1 cellular context compared by ENCODE assay signal in the genomic region with DNA sequence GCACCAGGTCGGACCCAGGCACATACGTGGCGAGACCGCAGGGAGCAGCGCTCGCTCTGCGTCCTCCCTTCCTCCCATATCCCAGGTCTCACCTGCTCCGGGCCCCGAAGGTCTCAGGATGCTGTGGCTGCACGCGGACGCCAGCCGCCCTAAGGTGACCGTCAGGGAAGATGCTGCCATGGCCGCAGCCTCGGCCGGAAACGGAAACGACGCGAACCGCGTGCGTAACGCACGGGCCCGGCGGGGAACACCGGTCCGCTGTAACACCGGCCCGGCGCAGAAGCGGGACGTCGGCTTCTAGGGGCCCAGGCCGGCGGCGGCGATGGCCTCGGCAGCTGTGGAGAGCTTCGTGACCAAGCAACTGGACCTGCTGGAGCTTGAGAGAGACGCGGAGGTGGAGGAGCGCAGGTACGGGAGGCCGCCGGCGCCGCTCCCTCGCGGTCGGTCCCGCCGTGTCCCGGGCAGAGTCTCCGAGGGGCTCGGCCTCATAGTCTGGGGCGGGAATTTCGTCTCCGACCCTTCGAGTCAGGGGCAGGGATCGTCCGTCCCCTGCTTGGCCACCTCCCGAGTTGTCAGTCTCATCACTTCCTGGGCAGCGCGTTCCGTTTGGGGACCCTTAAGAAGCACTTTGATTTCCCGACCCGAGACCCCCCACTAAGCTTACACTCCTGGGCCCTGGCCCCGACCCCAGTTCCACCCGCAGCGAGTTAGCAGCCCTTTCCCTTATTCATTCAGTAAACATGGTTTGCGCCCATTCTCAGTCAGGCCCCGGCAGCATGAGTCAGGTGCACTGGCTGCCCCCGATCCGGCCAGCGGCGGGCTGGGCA.
TF ChIP-seq lines count a peak whose summit lies in the region.

A gene (plus strand): TSS at position 261 of the 827 bp plus-strand sequence. CDS start 62 bp downstream, at position 323.
A gene (minus strand): TSS at position 202 of the 827 bp plus-strand sequence. CDS start 22 bp downstream, at position 180.

TF ChIP-seq in HepG2, 621 proteins besides CTCF, POLR2A, EP300 and RAD21 (continued from another document and continues in another):
- TF ChIP-seq, protein P1, sequence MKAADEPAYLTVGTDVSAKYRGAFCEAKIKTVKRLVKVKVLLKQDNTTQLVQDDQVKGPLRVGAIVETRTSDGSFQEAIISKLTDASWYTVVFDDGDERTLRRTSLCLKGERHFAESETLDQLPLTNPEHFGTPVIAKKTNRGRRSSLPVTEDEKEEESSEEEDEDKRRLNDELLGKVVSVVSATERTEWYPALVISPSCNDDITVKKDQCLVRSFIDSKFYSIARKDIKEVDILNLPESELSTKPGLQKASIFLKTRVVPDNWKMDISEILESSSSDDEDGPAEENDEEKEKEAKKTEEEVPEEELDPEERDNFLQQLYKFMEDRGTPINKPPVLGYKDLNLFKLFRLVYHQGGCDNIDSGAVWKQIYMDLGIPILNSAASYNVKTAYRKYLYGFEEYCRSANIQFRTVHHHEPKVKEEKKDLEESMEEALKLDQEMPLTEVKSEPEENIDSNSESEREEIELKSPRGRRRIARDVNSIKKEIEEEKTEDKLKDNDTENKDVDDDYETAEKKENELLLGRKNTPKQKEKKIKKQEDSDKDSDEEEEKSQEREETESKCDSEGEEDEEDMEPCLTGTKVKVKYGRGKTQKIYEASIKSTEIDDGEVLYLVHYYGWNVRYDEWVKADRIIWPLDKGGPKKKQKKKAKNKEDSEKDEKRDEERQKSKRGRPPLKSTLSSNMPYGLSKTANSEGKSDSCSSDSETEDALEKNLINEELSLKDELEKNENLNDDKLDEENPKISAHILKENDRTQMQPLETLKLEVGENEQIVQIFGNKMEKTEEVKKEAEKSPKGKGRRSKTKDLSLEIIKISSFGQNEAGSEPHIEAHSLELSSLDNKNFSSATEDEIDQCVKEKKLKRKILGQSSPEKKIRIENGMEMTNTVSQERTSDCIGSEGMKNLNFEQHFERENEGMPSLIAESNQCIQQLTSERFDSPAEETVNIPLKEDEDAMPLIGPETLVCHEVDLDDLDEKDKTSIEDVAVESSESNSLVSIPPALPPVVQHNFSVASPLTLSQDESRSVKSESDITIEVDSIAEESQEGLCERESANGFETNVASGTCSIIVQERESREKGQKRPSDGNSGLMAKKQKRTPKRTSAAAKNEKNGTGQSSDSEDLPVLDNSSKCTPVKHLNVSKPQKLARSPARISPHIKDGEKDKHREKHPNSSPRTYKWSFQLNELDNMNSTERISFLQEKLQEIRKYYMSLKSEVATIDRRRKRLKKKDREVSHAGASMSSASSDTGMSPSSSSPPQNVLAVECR (CRISPR knock-in tag; IDR thresholded peaks at IDR 0.05; ENCODE audit: borderline replicate concordance), result peak; percentile 97
- TF ChIP-seq, protein P2, sequence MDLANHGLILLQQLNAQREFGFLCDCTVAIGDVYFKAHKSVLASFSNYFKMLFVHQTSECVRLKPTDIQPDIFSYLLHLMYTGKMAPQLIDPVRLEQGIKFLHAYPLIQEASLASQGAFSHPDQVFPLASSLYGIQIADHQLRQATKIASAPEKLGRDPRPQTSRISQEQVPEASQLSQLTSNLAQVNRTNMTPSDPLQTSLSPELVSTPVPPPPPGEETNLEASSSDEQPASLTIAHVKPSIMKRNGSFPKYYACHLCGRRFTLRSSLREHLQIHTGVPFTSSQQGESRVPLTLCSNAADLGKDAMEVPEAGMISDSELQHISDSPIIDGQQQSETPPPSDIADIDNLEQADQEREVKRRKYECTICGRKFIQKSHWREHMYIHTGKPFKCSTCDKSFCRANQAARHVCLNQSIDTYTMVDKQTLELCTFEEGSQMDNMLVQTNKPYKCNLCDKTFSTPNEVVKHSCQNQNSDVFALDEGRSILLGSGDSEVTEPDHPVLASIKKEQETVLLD (CRISPR knock-in tag; IDR thresholded peaks at IDR 0.05; ENCODE audit: low read depth), result 0 out of 2 replicates have a peak, but pooled peaks have one; percentile 33
- TF ChIP-seq, protein P3, sequence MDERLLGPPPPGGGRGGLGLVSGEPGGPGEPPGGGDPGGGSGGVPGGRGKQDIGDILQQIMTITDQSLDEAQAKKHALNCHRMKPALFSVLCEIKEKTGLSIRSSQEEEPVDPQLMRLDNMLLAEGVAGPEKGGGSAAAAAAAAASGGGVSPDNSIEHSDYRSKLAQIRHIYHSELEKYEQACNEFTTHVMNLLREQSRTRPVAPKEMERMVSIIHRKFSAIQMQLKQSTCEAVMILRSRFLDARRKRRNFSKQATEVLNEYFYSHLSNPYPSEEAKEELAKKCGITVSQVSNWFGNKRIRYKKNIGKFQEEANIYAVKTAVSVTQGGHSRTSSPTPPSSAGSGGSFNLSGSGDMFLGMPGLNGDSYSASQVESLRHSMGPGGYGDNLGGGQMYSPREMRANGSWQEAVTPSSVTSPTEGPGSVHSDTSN (CRISPR knock-in tag; IDR thresholded peaks at IDR 0.05), result no peak
- TF ChIP-seq SRSF9 (IDR thresholded peaks at IDR 0.05; ENCODE audit: borderline replicate concordance, insufficient read depth, low read depth, low read length, poor library complexity, severe bottlenecking), result no peak
- 0 out of 2 replicates have a peak, but pooled peaks have one; percentile 71 for TF ChIP-seq NKX3-1 (CRISPR knock-in tag; IDR thresholded peaks at IDR 0.05)
- TF ChIP-seq PHF20 (CRISPR knock-in tag; IDR thresholded peaks at IDR 0.05), result peak; percentile 99
- TF ChIP-seq MAFK (conservative IDR thresholded peaks at IDR 0.05 in 1 of 2, IDR thresholded peaks at IDR 0.05 in 1 of 2; ENCODE audit: low read length in 2 of 2), result 0 out of 4 replicates have a peak, but pooled peaks of 1 of the 2 experiments have one; percentile 22
- TF ChIP-seq, protein P4, sequence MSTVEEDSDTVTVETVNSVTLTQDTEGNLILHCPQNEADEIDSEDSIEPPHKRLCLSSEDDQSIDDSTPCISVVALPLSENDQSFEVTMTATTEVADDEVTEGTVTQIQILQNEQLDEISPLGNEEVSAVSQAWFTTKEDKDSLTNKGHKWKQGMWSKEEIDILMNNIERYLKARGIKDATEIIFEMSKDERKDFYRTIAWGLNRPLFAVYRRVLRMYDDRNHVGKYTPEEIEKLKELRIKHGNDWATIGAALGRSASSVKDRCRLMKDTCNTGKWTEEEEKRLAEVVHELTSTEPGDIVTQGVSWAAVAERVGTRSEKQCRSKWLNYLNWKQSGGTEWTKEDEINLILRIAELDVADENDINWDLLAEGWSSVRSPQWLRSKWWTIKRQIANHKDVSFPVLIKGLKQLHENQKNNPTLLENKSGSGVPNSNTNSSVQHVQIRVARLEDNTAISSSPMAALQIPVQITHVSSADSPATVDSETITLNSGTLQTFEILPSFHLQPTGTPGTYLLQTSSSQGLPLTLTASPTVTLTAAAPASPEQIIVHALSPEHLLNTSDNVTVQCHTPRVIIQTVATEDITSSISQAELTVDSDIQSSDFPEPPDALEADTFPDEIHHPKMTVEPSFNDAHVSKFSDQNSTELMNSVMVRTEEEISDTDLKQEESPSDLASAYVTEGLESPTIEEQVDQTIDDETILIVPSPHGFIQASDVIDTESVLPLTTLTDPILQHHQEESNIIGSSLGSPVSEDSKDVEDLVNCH (CRISPR knock-in tag; IDR thresholded peaks at IDR 0.05), result no peak
- TF ChIP-seq MTA1 (CRISPR knock-in tag; IDR thresholded peaks at IDR 0.05; ENCODE audit: borderline replicate concordance), result peak; percentile 91; the same call in 1 of the 2 replicates
- TF ChIP-seq ZNF674 (CRISPR knock-in tag; IDR thresholded peaks at IDR 0.05; ENCODE audit: low read depth), result no peak
- TF ChIP-seq ATF7-NPFF (CRISPR knock-in tag; IDR thresholded peaks at IDR 0.05; ENCODE audit: low read depth), result peak; percentile 93
- no peak for TF ChIP-seq ZNF296 (CRISPR knock-in tag; conservative IDR thresholded peaks at IDR 0.05)
- no peak for TF ChIP-seq ZFP36 (IDR thresholded peaks at IDR 0.05; ENCODE audit: borderline replicate concordance, low read depth, low read length, partially characterized antibody)
- TF ChIP-seq SETDB1 (CRISPR knock-in tag; IDR thresholded peaks at IDR 0.05; ENCODE audit: borderline replicate concordance), result no peak
- TF ChIP-seq ZFP41 (CRISPR knock-in tag; IDR thresholded peaks at IDR 0.05; ENCODE audit: borderline replicate concordance), result peak; percentile 97; the same call in 1 of the 2 replicates
- no peak for TF ChIP-seq TRIM24 (CRISPR knock-in tag; IDR thresholded peaks at IDR 0.05)
- peak; percentile 83; the same call in 1 of the 2 replicates for TF ChIP-seq ARHGAP35 (CRISPR knock-in tag; IDR thresholded peaks at IDR 0.05; ENCODE audit: borderline replicate concordance)
- TF ChIP-seq ATRX (CRISPR knock-in tag; IDR thresholded peaks at IDR 0.05; ENCODE audit: borderline replicate concordance), result no peak
- TF ChIP-seq, protein P5, sequence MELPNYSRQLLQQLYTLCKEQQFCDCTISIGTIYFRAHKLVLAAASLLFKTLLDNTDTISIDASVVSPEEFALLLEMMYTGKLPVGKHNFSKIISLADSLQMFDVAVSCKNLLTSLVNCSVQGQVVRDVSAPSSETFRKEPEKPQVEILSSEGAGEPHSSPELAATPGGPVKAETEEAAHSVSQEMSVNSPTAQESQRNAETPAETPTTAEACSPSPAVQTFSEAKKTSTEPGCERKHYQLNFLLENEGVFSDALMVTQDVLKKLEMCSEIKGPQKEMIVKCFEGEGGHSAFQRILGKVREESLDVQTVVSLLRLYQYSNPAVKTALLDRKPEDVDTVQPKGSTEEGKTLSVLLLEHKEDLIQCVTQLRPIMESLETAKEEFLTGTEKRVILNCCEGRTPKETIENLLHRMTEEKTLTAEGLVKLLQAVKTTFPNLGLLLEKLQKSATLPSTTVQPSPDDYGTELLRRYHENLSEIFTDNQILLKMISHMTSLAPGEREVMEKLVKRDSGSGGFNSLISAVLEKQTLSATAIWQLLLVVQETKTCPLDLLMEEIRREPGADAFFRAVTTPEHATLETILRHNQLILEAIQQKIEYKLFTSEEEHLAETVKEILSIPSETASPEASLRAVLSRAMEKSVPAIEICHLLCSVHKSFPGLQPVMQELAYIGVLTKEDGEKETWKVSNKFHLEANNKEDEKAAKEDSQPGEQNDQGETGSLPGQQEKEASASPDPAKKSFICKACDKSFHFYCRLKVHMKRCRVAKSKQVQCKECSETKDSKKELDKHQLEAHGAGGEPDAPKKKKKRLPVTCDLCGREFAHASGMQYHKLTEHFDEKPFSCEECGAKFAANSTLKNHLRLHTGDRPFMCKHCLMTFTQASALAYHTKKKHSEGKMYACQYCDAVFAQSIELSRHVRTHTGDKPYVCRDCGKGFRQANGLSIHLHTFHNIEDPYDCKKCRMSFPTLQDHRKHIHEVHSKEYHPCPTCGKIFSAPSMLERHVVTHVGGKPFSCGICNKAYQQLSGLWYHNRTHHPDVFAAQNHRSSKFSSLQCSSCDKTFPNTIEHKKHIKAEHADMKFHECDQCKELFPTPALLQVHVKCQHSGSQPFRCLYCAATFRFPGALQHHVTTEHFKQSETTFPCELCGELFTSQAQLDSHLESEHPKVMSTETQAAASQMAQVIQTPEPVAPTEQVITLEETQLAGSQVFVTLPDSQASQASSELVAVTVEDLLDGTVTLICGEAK (IDR thresholded peaks at IDR 0.05), result peak; percentile 94
- TF ChIP-seq, protein P5 (CRISPR knock-in tag; IDR thresholded peaks at IDR 0.05), result peak; percentile 95
- peak; percentile 62; the same call in 1 of the 2 replicates for TF ChIP-seq ZNF678 (CRISPR knock-in tag; IDR thresholded peaks at IDR 0.05)
- TF ChIP-seq RBM22 (optimal IDR thresholded peaks at IDR 0.05; ENCODE audit: low read length), result no peak
- peak; percentile 98 for TF ChIP-seq KDM2A (CRISPR knock-in tag; IDR thresholded peaks at IDR 0.05; ENCODE audit: borderline replicate concordance, low read depth)
- peak; percentile 99 for TF ChIP-seq HOXA3 (CRISPR knock-in tag; IDR thresholded peaks at IDR 0.05)
- TF ChIP-seq ADNP (CRISPR knock-in tag; IDR thresholded peaks at IDR 0.05), result 0 out of 2 replicates have a peak, but pooled peaks have one; percentile 24
- peak; percentile 94; the same call in 1 of the 2 replicates for TF ChIP-seq SIN3A (IDR thresholded peaks at IDR 0.05; ENCODE audit: borderline replicate concordance, low read depth, low read length)
- 0 out of 2 replicates have a peak, but pooled peaks have one; percentile 48 for TF ChIP-seq HNRNPUL1 (IDR thresholded peaks at IDR 0.05; ENCODE audit: low read depth, low read length)
- no peak; the same call in 1 of the 2 replicates for TF ChIP-seq SMAD1 (CRISPR knock-in tag; IDR thresholded peaks at IDR 0.05; ENCODE audit: borderline replicate concordance, low read depth)
- no peak for TF ChIP-seq ZNF562 (CRISPR knock-in tag; IDR thresholded peaks at IDR 0.05; ENCODE audit: borderline replicate concordance)
- TF ChIP-seq, protein P6, sequence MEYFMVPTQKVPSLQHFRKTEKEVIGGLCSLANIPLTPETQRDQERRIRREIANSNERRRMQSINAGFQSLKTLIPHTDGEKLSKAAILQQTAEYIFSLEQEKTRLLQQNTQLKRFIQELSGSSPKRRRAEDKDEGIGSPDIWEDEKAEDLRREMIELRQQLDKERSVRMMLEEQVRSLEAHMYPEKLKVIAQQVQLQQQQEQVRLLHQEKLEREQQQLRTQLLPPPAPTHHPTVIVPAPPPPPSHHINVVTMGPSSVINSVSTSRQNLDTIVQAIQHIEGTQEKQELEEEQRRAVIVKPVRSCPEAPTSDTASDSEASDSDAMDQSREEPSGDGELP (IDR thresholded peaks at IDR 0.05; ENCODE audit: borderline replicate concordance, low read depth), result peak; percentile 50; the same call in 1 of the 2 replicates
- TF ChIP-seq ZNF572 (CRISPR knock-in tag; IDR thresholded peaks at IDR 0.05), result no peak
- peak; percentile 75; the same call in 1 of the 2 replicates for TF ChIP-seq ZNF670 (CRISPR knock-in tag; IDR thresholded peaks at IDR 0.05; ENCODE audit: borderline replicate concordance)
- peak; percentile 86 for TF ChIP-seq HES4 (CRISPR knock-in tag; IDR thresholded peaks at IDR 0.05; ENCODE audit: borderline replicate concordance)
- peak; percentile 63 for TF ChIP-seq U2AF1 (optimal IDR thresholded peaks at IDR 0.05; ENCODE audit: low read depth, low read length)
- no peak for TF ChIP-seq JDP2 (CRISPR knock-in tag; IDR thresholded peaks at IDR 0.05; ENCODE audit: borderline replicate concordance)
- no peak for TF ChIP-seq ZNF207 (IDR thresholded peaks at IDR 0.05; ENCODE audit: borderline replicate concordance)
